ENCODE assay signal across 1 cellular context in genomic region chr1:150302338-150302737, GRCh38.
TF ChIP-seq lines count a peak whose summit lies in the region.

No MANE protein-coding gene starts in this region.

TF ChIP-seq in H1, 55 proteins besides CTCF, POLR2A, EP300 and RAD21:
- TF ChIP-seq, protein P1, sequence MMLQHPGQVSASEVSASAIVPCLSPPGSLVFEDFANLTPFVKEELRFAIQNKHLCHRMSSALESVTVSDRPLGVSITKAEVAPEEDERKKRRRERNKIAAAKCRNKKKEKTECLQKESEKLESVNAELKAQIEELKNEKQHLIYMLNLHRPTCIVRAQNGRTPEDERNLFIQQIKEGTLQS (IDR thresholded peaks at IDR 0.05; ENCODE audit: insufficient read depth, low read depth, low read length): no peak
- no peak for TF ChIP-seq SP1 (IDR thresholded peaks at IDR 0.05; ENCODE audit: low read depth, low read length)
- TF ChIP-seq POLR2AphosphoS5 (IDR thresholded peaks at IDR 0.05; ENCODE audit: low read depth, low read length): peak; percentile 69
- peak; percentile 39; the same call in 1 of the 2 replicates for TF ChIP-seq CREB1 (IDR thresholded peaks at IDR 0.05)
- no peak for TF ChIP-seq KDM5A (IDR thresholded peaks at IDR 0.05; ENCODE audit: low read length)
TF ChIP-seq in H1: peak in this region for 2.
